Comparison of ENCODE assay signal across 8 cellular contexts in genomic region chr4:140523857-140524742, GRCh38. TPM values are rescaled to one million over a fixed set of nuclear protein-coding genes. Genes with fewer than 3 reads are reported as not detected.
DNase-seq lines count a peak whose midpoint lies in the region; ATAC-seq and TF ChIP-seq lines count a peak whose summit lies in the region.

Gene ELMOD2 (plus strand): TSS chr4:140524168. CDS start chr4:140525429, 1,261 bp downstream.

- DNase-seq in DMS 273 treated with DMSO at 0.1 percent for 48 hours (lab: John Stamatoyannopoulos, UW) (peak; percentile 90), HuH-7.5 (ENCODE audit: low spot score) (peak; percentile 84), OCI-LY7 (ENCODE audit: low spot score) (peak; percentile 99), activated T-cell treated with anti-CD3 and anti-CD28 coated beads for 24 hours (ENCODE audit: low read depth) (peak; percentile 96), epithelial cell of esophagus (ENCODE audit: low read depth) (peak; percentile 98), mucosa of descending colon (peak; percentile 97 to 100 (median 99))
- DNase-seq in stimulated activated CD8-positive, alpha-beta memory T cell treated with anti-CD3 and anti-CD28 coated beads, Interleukin-4, amount 100 ng/mL, for 4 hours (ENCODE audit: low read depth in 2 of 2, low spot score in 1 of 2): peak; percentile 91 to 96

- POLR2A ChIA-PET in OCI-LY7 (lab: Charles Lee): interaction anchor here (0.5 to 3.6 kb wide), 11 partner anchors 9 to 164 kb away, joined by 3 to 14 read pairs (median 5); partner anchors contain the start of gene CLGN

- ATAC-seq in GM21515 (IDR thresholded peaks at IDR 0.05; ENCODE audit: unreplicated experiment): peak; percentile 100
- ATAC-seq in mucosa of descending colon: peak; percentile 100

- no peaks in the 10 kb centered on the region for H3K9me2 ChIP-seq in OCI-LY7 (ENCODE audit: insufficient read depth, low read length)

- H3K27ac ChIP-seq in OCI-LY7 (ENCODE audit: low read depth, low read length, poor library complexity, severe bottlenecking): peak within 1 kb of the TSS; percentile 42

- H3K79me2 ChIP-seq in OCI-LY7 (ENCODE audit: insufficient read depth, low read depth, low read length): peaks cover 14% of the 10 kb centered on the region; the same call in 1 of the 2 replicates

- H3K4me2 ChIP-seq in OCI-LY7 (ENCODE audit: low read length): peak within 1 kb of the TSS; percentile 92

- TSS peak; percentile 58 for BruUV-seq in OCI-LY7 (replicated peaks; lab: Mats Ljungman, UMichigan)

- CTCF ChIA-PET in OCI-LY7 (lab: Charles Lee; ENCODE audit: unreplicated experiment): interaction anchor here (0.5 kb wide), 1 partner anchor 164 kb away, joined by 3 read pairs; no protein-coding TSS in a partner anchor

- H3K9me3 ChIP-seq in OCI-LY7 (ENCODE audit: low read length): no peaks in the 10 kb centered on the region
- no peaks in the 10 kb centered on the region for H3K9me3 ChIP-seq in mucosa of descending colon

- H2AFZ ChIP-seq in OCI-LY7 (ENCODE audit: low read length): peak within 1 kb of the TSS; percentile 81

- peaks cover 26% of the 10 kb centered on the region for H3K36me3 ChIP-seq in OCI-LY7 (ENCODE audit: insufficient read depth, low read length)
- no peaks in the 10 kb centered on the region for H3K36me3 ChIP-seq in mucosa of descending colon (ENCODE audit: low read depth)

- H4K20me1 ChIP-seq in OCI-LY7 (ENCODE audit: insufficient read depth, low read length): no peaks in the 10 kb centered on the region

- H3K4me3 ChIP-seq in OCI-LY7 (ENCODE audit: low read depth, low read length, poor library complexity, severe bottlenecking): peak within 1 kb of the TSS; percentile 80
- peak within 1 kb of the TSS; percentile 80 for H3K4me3 ChIP-seq in epithelial cell of esophagus (ENCODE audit: low read length)
- peak within 1 kb of the TSS; percentile 76 for H3K4me3 ChIP-seq in mucosa of descending colon

- intact Hi-C loops in OCI-LY7 (cut with micrococcal nuclease; ENCODE audit: unreplicated experiment): loop anchor here (1.0 to 5.0 kb wide), 7 partner anchors 71 to 328 kb away; partner anchors contain the start of gene CLGN
- intact Hi-C loops in mucosa of descending colon (cut with DNase I, micrococcal nuclease): no loop called here

- TF ChIP-seq CTCF in OCI-LY7 (conservative IDR thresholded peaks at IDR 0.05; ENCODE audit: low read length) (peak; percentile 95), epithelial cell of esophagus (IDR thresholded peaks at IDR 0.05; ENCODE audit: insufficient read depth, low read depth, low read length, missing control alignments) (peak; percentile 90), mucosa of descending colon (IDR thresholded peaks at IDR 0.05) (peak; percentile 96)

- H3K4me1 ChIP-seq in OCI-LY7 (ENCODE audit: insufficient read depth, low read length, poor library complexity, severe bottlenecking) (peaks cover 18% of the 10 kb centered on the region), mucosa of descending colon (ENCODE audit: low read depth) (peaks cover 7% of the 10 kb centered on the region)

RNA-seq across cellular contexts. Expression of gene ELMOD2, which starts in this region (rescaled TPM):
- 16.2 and 20.0 TPM in 2 replicates for total RNA-seq in OCI-LY7 (2014; rRNA removed; shearing (Covaris generic))
- 28.7 and 28.9 TPM in 2 replicates for total RNA-seq in OCI-LY7 (2022)
- 10 to 100 TPM; 19.2 to 25.2 (median 21.9) TPM for total RNA-seq in mucosa of descending colon

Comparison
In these comparisons a context has a peak if more than half of its experiments do, and no peak if none do; other contexts are left out.
1. Peak in every context shown above with its lines: DNase-seq, ATAC-seq, H3K4me3 ChIP-seq and H3K27ac ChIP-seq.